Comparison of ENCODE assay signal across 10 cellular contexts in the genomic region with DNA sequence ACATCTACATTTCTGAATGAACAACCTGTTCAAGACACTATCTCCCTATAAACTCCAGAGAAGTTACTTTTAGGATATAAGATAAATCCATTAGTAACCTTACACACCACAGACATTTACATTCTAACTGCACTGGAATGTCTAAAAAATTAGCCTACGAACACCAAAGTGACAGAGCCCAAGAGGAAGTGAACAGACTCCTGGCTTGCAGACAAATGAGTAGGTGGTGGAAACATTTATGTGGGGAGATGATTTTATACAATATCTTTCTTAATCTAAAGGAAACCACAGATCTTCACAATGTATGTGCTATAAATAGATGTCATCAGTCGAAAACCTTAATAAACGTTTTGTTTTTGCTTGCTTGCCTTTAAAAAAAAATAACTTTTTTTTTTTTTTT. TPM values are rescaled to one million over a fixed set of nuclear protein-coding genes. Genes with fewer than 3 reads are reported as not detected.
A peak's percentile ranks its signal among the peaks of the same experiment; 100 is the strongest.
DNase-seq lines count a peak whose midpoint lies in the region; ATAC-seq and TF ChIP-seq lines count a peak whose summit lies in the region.
"Had no signal": no experiment of that assay in that cellular context is flagged by ENCODE, and none has a peak within 500 bp of the region (broad histone marks: within the 10 kb centered on the region; RNA-seq: fewer than 3 reads in every experiment).

No MANE protein-coding gene starts in this region.

- H3K27ac Mint-ChIP-seq in activated T-cell treated with anti-CD3 and anti-CD28 coated beads, Interleukin-2, amount 50 U/mL, for 72 hours, result peak overlapping the region; percentile 71
- H3K27ac Mint-ChIP-seq in stimulated activated naive B cell treated with anti-CD40 and anti-IgM and Interleukin-4, amounts not matched to agents 10 μg/mL and 1 μg/mL and 100 μg/mL, for 72 hours, result peak overlapping the region; percentile 91

- DNase-seq in activated T-cell treated with anti-CD3 and anti-CD28 coated beads, Interleukin-2, amount 50 U/mL, for 72 hours, result peak in 1 of 2 donors; percentile 28
- DNase-seq in activated T-cell treated with anti-CD3 and anti-CD28 coated beads, Interleukin-2, amount 50 U/mL, for 48 hours, result no peak
- peak; percentile 34 for DNase-seq in OCI-M1 (lab: John Stamatoyannopoulos, UW)
- peak; percentile 42 to 49 for DNase-seq in cardiac fibroblast (ENCODE audit: low read depth in 2 of 2)
- no peak for DNase-seq in stimulated activated naive B cell treated with anti-CD40 and anti-IgM and Interleukin-4, amounts not matched to agents 10 μg/mL and 1 μg/mL and 100 μg/mL, for 72 hours
- no peak for DNase-seq in effector CD8-positive, alpha-beta T cell (lab: John Stamatoyannopoulos, UW)

- no peaks in the 10 kb centered on the region for H3K9me3 Mint-ChIP-seq in activated T-cell treated with anti-CD3 and anti-CD28 coated beads, Interleukin-2, amount 50 U/mL, for 72 hours
- no peaks in the 10 kb centered on the region for H3K9me3 Mint-ChIP-seq in stimulated activated naive B cell treated with anti-CD40 and anti-IgM and Interleukin-4, amounts not matched to agents 10 μg/mL and 1 μg/mL and 100 μg/mL, for 72 hours

- peaks cover 65% of the 10 kb centered on the region for H3K4me1 Mint-ChIP-seq in activated T-cell treated with anti-CD3 and anti-CD28 coated beads, Interleukin-2, amount 50 U/mL, for 72 hours (ENCODE audit: low read depth)
- H3K4me1 Mint-ChIP-seq in stimulated activated naive B cell treated with anti-CD40 and anti-IgM and Interleukin-4, amounts not matched to agents 10 μg/mL and 1 μg/mL and 100 μg/mL, for 72 hours, result peaks cover 25 to 65% of the 10 kb centered on the region in 2 donors

- ATAC-seq in activated T-cell treated with anti-CD3 and anti-CD28 coated beads, Interleukin-2, amount 50 U/mL, for 72 hours (replicated peaks in 1 of 2), result peak; percentile 55 to 56
- peak; percentile 65 to 70 for ATAC-seq in stimulated activated naive B cell treated with anti-CD40 and anti-IgM and Interleukin-4, amounts not matched to agents 10 μg/mL and 1 μg/mL and 100 μg/mL, for 72 hours (replicated peaks)
- ATAC-seq in GM18867 (IDR thresholded peaks at IDR 0.05; ENCODE audit: unreplicated experiment) (no peak), HG02759 (IDR thresholded peaks at IDR 0.05; ENCODE audit: unreplicated experiment) (no peak)
- ATAC-seq: foreskin keratinocyte, Panc1 had no signal

- no peak for TF ChIP-seq CTCF in cardiac fibroblast (IDR thresholded peaks at IDR 0.05; ENCODE audit: low read depth, low read length)

- H3K36me3 Mint-ChIP-seq in activated T-cell treated with anti-CD3 and anti-CD28 coated beads, Interleukin-2, amount 50 U/mL, for 72 hours (ENCODE audit: insufficient read depth in 2 of 2), result peaks cover 0 to 2% of the 10 kb centered on the region in 2 donors
- peaks cover 2 to 8% of the 10 kb centered on the region in 2 donors for H3K36me3 Mint-ChIP-seq in stimulated activated naive B cell treated with anti-CD40 and anti-IgM and Interleukin-4, amounts not matched to agents 10 μg/mL and 1 μg/mL and 100 μg/mL, for 72 hours

- no peak overlapping the region for H3K4me3 ChIP-seq in cardiac fibroblast (replicated peaks in 1 of 2; ENCODE audit: low read depth in 2 of 2, low read length in 2 of 2)

- peak overlapping the region; percentile 69 to 91 for H3K4me3 Mint-ChIP-seq in activated T-cell treated with anti-CD3 and anti-CD28 coated beads, Interleukin-2, amount 50 U/mL, for 72 hours
- H3K4me3 Mint-ChIP-seq in stimulated activated naive B cell treated with anti-CD40 and anti-IgM and Interleukin-4, amounts not matched to agents 10 μg/mL and 1 μg/mL and 100 μg/mL, for 72 hours, result peak overlapping the region; percentile 62 to 76

- H3K27me3 Mint-ChIP-seq in activated T-cell treated with anti-CD3 and anti-CD28 coated beads, Interleukin-2, amount 50 U/mL, for 72 hours (ENCODE audit: low read depth), result peaks cover 11% of the 10 kb centered on the region
- H3K27me3 Mint-ChIP-seq in stimulated activated naive B cell treated with anti-CD40 and anti-IgM and Interleukin-4, amounts not matched to agents 10 μg/mL and 1 μg/mL and 100 μg/mL, for 72 hours, result no peaks in the 10 kb centered on the region

RNA-seq across cellular contexts. Expression of a gene that starts 18.8 kb away (rescaled TPM):
- total RNA-seq in activated T-cell treated with anti-CD3 and anti-CD28 coated beads, Interleukin-2, amount 50 U/mL, for 72 hours, result 10 to 100 TPM in 1 of 2 donors, 1 to 10 TPM in 1; 8.3 to 13.2 TPM

Comparison
In these comparisons a context has a peak if more than half of its experiments do, and no peak if none do; other contexts are left out.
1. ATAC-seq: peak in activated T-cell treated with anti-CD3 and anti-CD28 coated beads, Interleukin-2, amount 50 U/mL, for 72 hours (2 of 2) and stimulated activated naive B cell treated with anti-CD40 and anti-IgM and Interleukin-4, amounts not matched to agents 10 μg/mL and 1 μg/mL and 100 μg/mL, for 72 hours (2 of 2); none in GM18867 (single experiment) and HG02759 (single experiment).
2. DNase-seq: peak in OCI-M1 (single experiment) and cardiac fibroblast (2 of 2); none in activated T-cell treated with anti-CD3 and anti-CD28 coated beads, Interleukin-2, amount 50 U/mL, for 48 hours (0 of 2), stimulated activated naive B cell treated with anti-CD40 and anti-IgM and Interleukin-4, amounts not matched to agents 10 μg/mL and 1 μg/mL and 100 μg/mL, for 72 hours (single experiment) and effector CD8-positive, alpha-beta T cell (single experiment).